Comparison of ENCODE assay signal across 20 cellular contexts in genomic region chr10:96880575-96880974, GRCh38.
"Had no signal": no experiment of that assay in that cellular context is flagged by ENCODE, and none has a peak within 500 bp of the region (broad histone marks: within the 10 kb centered on the region; RNA-seq: fewer than 3 reads in every experiment).

No MANE protein-coding gene starts in this region.

- H3K36me3 ChIP-seq: thoracic aorta, transverse colon had no signal

- H3K27ac ChIP-seq: hepatocyte, spleen, stomach, thoracic aorta, transverse colon had no signal

- FAIRE-seq: urothelium cell line had no signal

- H3K27me3 Mint-ChIP-seq: naive B cell had no signal

- H3K27me3 ChIP-seq: hepatocyte, spleen, stomach, transverse colon had no signal

- H3K27ac Mint-ChIP-seq: nephron had no signal

- H3K4me3 ChIP-seq: hepatocyte, spleen, stomach, thoracic aorta, transverse colon had no signal

- H3K9me3 ChIP-seq: spleen, stomach, thoracic aorta, transverse colon had no signal

- H3K9me3 Mint-ChIP-seq: naive B cell, nephron had no signal

- H3K4me2 ChIP-seq: hepatocyte had no signal

- ATAC-seq: left colon, left ventricle myocardium superior, sciatic nerve had no signal

- H3K4me3 Mint-ChIP-seq: nephron had no signal

- H3K4me1 Mint-ChIP-seq: nephron had no signal

- DNase-seq: foreskin melanocyte; head of caudate nucleus; left colon; left ventricle myocardium superior; mesendoderm; naive B cell; occipital lobe; spleen; stimulated activated CD4-positive, alpha-beta T cell treated with anti-CD3 and anti-CD28 coated beads, Interleukin-15, amount 100 ng/mL, for 24 hours; stimulated activated CD4-positive, alpha-beta T cell treated with anti-CD3 and anti-CD28 coated beads, Interleukin-1b, Interleukin-23, amount 100 ng/mL, for 48 hours; stimulated activated CD4-positive, alpha-beta T cell treated with anti-CD3 and anti-CD28 coated beads, Interleukin-4, amount 100 ng/mL, for 24 hours; stimulated activated naive CD4-positive, alpha-beta T cell; stomach; substantia nigra; transverse colon had no signal

- H2AFZ ChIP-seq: hepatocyte had no signal
